In the genomic region with DNA sequence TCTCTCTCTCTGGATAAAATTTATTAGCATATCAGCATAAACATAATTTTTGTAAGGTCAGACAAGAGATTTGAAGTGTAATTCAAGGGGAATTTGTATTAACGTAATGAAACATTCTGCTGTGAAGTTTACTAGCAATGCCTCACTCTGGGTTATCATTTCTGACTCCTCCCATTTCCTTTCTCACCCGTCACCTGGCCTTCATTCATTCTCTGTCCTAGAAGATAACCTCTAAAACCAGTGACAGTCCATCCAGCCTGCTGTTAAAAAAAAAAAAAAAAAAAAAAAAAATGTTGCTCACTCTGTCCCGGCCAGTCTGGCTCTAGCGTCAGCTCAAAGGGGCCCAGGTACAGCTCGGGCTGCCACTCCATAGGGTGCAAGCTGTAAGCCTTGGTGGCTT, we compare ENCODE assay signal across 8 cellular contexts. TPM values are rescaled to one million over a fixed set of nuclear protein-coding genes. Genes with fewer than 3 reads are reported as not detected.
DNase-seq lines count a peak whose midpoint lies in the region; ATAC-seq and TF ChIP-seq lines count a peak whose summit lies in the region.

No MANE protein-coding gene starts in this region.

- H3K27me3 Mint-ChIP-seq in WTC11 (ENCODE audit: low read depth), result no peaks in the 10 kb centered on the region

- DNase-seq in DMS53 treated with DMSO at 0.1 percent for 48 hours (lab: John Stamatoyannopoulos, UW; ENCODE audit: unreplicated experiment) (peak; percentile 49), choroid plexus epithelial cell (ENCODE audit: low read depth) (peak; percentile 45), SKM-1 (lab: John Stamatoyannopoulos, UW; ENCODE audit: unreplicated experiment) (no peak), WTC11 (ENCODE audit: low spot score) (no peak)
- DNase-seq in activated CD4-positive, CD25-positive, alpha-beta regulatory T cell treated with anti-CD3 and anti-CD28 coated beads, Interleukin-2, amount 50 U/mL, for 72 hours, result no peak

- no peaks in the 10 kb centered on the region for H3K27me3 ChIP-seq in thymus (ENCODE audit: control insufficient read depth, insufficient read depth)

- no peaks in the 10 kb centered on the region for H3K9me3 ChIP-seq in thymus (ENCODE audit: control insufficient read depth)

- H3K36me3 Mint-ChIP-seq in WTC11, result peaks cover 8% of the 10 kb centered on the region

- TF ChIP-seq CTCF in choroid plexus epithelial cell (conservative IDR thresholded peaks at IDR 0.05; ENCODE audit: low read depth, low read length) (no peak), WTC11 (IDR thresholded peaks at IDR 0.05) (no peak)

- H3K4me3 ChIP-seq in choroid plexus epithelial cell (ENCODE audit: low read depth, low read length) (no peak overlapping the region), thymus (ENCODE audit: low read length) (peak overlapping the region; percentile 29)

- no peaks in the 10 kb centered on the region; the same call in 1 of the 2 replicates for H3K9me3 Mint-ChIP-seq in WTC11

- H3K4me3 Mint-ChIP-seq in WTC11, result no peak overlapping the region

- H3K4me1 Mint-ChIP-seq in WTC11, result peaks cover 13% of the 10 kb centered on the region

- peaks cover 24% of the 10 kb centered on the region for H3K4me1 ChIP-seq in thymus (ENCODE audit: control insufficient read depth, insufficient read depth, low read length)

- H3K36me3 ChIP-seq in thymus (ENCODE audit: control insufficient read depth, insufficient read depth), result no peaks in the 10 kb centered on the region

- POLR2A ChIA-PET in WTC11 (lab: Charles Lee), result interaction anchor here (0.6 kb wide), 2 partner anchors 15 to 33 kb away, joined by 4 to 6 read pairs; no protein-coding TSS in a partner anchor

- 49% methylated on average over 5 of the region's 5 CpGs for WGBS in thymus

- ATAC-seq in GM19467 (IDR thresholded peaks at IDR 0.05; ENCODE audit: unreplicated experiment) (peak; percentile 51), HG03565 (IDR thresholded peaks at IDR 0.05; ENCODE audit: unreplicated experiment) (peak; percentile 37), WTC11 (no peak; the same call in 1 of the 2 replicates)

- CTCF ChIA-PET in WTC11 (lab: Charles Lee), result interaction anchor here (1.0 kb wide), 1 partner anchor 49 kb away, joined by 3 read pairs; no protein-coding TSS in a partner anchor

- peak overlapping the region; percentile 88 for H3K27ac ChIP-seq in thymus (ENCODE audit: low read depth)

- no peak overlapping the region for H3K27ac Mint-ChIP-seq in WTC11

TF ChIP-seq in WTC11, 78 proteins besides CTCF, POLR2A, EP300 and RAD21:
- TF ChIP-seq FOXK1 (CRISPR knock-in tag; IDR thresholded peaks at IDR 0.05) (no peak), ARID4B (CRISPR knock-in tag; IDR thresholded peaks at IDR 0.05; ENCODE audit: borderline replicate concordance) (no peak), USF1 (CRISPR knock-in tag; IDR thresholded peaks at IDR 0.05) (no peak), HMGA2 (CRISPR knock-in tag; IDR thresholded peaks at IDR 0.05) (no peak), GTF2I (CRISPR knock-in tag; conservative IDR thresholded peaks at IDR 0.05) (no peak), ZNF232 (CRISPR knock-in tag; IDR thresholded peaks at IDR 0.05) (no peak)
- TF ChIP-seq, protein P1, sequence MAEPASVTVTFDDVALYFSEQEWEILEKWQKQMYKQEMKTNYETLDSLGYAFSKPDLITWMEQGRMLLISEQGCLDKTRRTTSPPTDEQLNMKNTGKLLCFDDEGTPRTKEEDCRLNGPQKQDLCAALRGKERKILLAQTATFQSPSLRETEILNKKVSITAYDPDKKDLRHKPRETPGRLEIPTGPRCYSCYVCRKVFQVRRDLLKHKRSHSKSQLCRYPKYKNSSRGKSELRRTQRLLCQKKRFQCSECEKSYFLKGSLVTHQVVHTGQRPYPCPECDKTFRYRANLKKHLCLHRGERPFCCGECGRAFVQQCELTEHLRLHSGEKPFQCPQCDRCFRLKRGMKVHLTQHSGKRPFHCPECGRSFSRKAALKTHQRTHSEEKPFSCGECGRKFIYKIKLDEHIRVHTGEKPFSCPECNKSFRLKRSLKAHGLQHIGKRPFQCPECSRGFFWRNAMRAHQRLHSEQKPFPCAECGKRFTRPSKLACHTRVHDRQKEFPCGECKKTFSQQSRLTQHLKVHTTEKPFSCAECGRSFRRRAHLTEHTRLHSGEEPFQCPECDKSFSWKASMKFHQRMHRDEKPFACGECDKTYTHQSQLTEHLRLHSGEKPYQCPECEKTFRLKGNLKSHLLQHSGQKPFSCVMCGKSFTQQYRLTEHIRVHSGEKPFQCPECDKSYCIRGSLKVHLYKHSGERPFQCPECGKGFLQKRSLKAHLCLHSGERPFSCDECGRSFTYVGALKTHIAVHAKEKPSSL (CRISPR knock-in tag; conservative IDR thresholded peaks at IDR 0.05), result no peak
TF ChIP-seq in WTC11: peak in this region for 0.

RNA-seq across cellular contexts. Expression of gene GRAMD2B, which starts 27.2 kb away (rescaled TPM):
- 38.4 TPM for polyA plus RNA-seq in thymus
- 10.3 to 11.6 TPM (median 10.8 TPM) in 3 replicates for total RNA-seq in WTC11 (2021)

Comparison
In these comparisons a context has a peak if more than half of its experiments do, and no peak if none do; other contexts are left out.
1. DNase-seq: peak in DMS53 treated with DMSO at 0.1 percent for 48 hours (single experiment) and choroid plexus epithelial cell (single experiment); none in activated CD4-positive, CD25-positive, alpha-beta regulatory T cell treated with anti-CD3 and anti-CD28 coated beads, Interleukin-2, amount 50 U/mL, for 72 hours (single experiment), SKM-1 (single experiment) and WTC11 (single experiment).